ENCODE assay signal across 26 cellular contexts in genomic region chr6:118102401-118102800, GRCh38.
"Had no signal": no experiment of that assay in that cellular context is flagged by ENCODE, and none has a peak within 500 bp of the region (broad histone marks: within the 10 kb centered on the region; RNA-seq: fewer than 3 reads in every experiment).

No MANE protein-coding gene starts in this region.

- H3K4me3 ChIP-seq: left lung, lower lobe of right lung, neural progenitor cell, ovary, skin epidermis, tibial nerve, uterus had no signal

- ATAC-seq: left colon; left lung; lower lobe of right lung; naive thymus-derived CD8-positive, alpha-beta T cell; right cardiac atrium; sciatic nerve had no signal

- H3K9me3 ChIP-seq: lower lobe of right lung, ovary, tibial nerve, uterus had no signal

- H3K9ac ChIP-seq: neural progenitor cell had no signal

- H3K9me3 Mint-ChIP-seq: immature natural killer cell; nephron; stimulated activated naive CD8-positive, alpha-beta T cell treated with anti-CD3 and anti-CD28 coated beads, Interleukin-15, Interleukin-2, amounts not matched to agents 100 ng/mL and 50 ng/mL, for 24 hours; type B pancreatic cell had no signal

- H3K36me3 Mint-ChIP-seq: immature natural killer cell; naive thymus-derived CD8-positive, alpha-beta T cell; type B pancreatic cell had no signal

- H3K36me3 ChIP-seq: left lung, lower lobe of right lung, neural progenitor cell, ovary, tibial nerve, uterus had no signal

- FAIRE-seq: islet of Langerhans, kidney had no signal

- H3K4me2 ChIP-seq: neural progenitor cell had no signal

- H3K4me3 Mint-ChIP-seq: immature natural killer cell; naive thymus-derived CD8-positive, alpha-beta T cell; nephron; neural progenitor cell; stimulated activated naive CD8-positive, alpha-beta T cell treated with anti-CD3 and anti-CD28 coated beads, Interleukin-15, Interleukin-2, amounts not matched to agents 100 ng/mL and 50 ng/mL, for 24 hours; type B pancreatic cell had no signal

- H3K4me1 Mint-ChIP-seq: immature natural killer cell had no signal

- DNase-seq: hypothalamus; immature natural killer cell; kidney; left colon; left lung; lower lobe of right lung; mammary epithelial cell; mesenchymal stem cell; naive thymus-derived CD8-positive, alpha-beta T cell; ovary; right cardiac atrium; stimulated activated CD4-positive, alpha-beta T cell treated with anti-CD3 and anti-CD28 coated beads, Interleukin-12 subunit alpha, Interleukin-12 subunit beta, amount 100 ng/mL, for 4 hours; stimulated activated CD4-positive, alpha-beta T cell treated with anti-CD3 and anti-CD28 coated beads, Interleukin-15, amount 100 ng/mL, for 24 hours; stimulated activated CD4-positive, alpha-beta T cell treated with anti-CD3 and anti-CD28 coated beads, Interleukin-2, amount 100 ng/mL, for 24 hours; stimulated activated CD4-positive, alpha-beta T cell treated with anti-CD3 and anti-CD28 coated beads, Interleukin-4, amount 100 ng/mL, for 1 hour; stimulated activated naive CD4-positive, alpha-beta T cell; uterus had no signal

- H3K27ac ChIP-seq: left lung, lower lobe of right lung, neural progenitor cell, ovary, skin epidermis, uterus had no signal

- H3K27me3 ChIP-seq: left lung, neural progenitor cell, ovary, tibial nerve, uterus had no signal

- H3K27me3 Mint-ChIP-seq: progenitor cell of endocrine pancreas; stimulated activated naive CD8-positive, alpha-beta T cell treated with anti-CD3 and anti-CD28 coated beads, Interleukin-15, Interleukin-2, amounts not matched to agents 100 ng/mL and 50 ng/mL, for 24 hours; type B pancreatic cell had no signal

- H3K27ac Mint-ChIP-seq: immature natural killer cell; naive thymus-derived CD8-positive, alpha-beta T cell; neural progenitor cell; progenitor cell of endocrine pancreas; stimulated activated naive CD8-positive, alpha-beta T cell treated with anti-CD3 and anti-CD28 coated beads, Interleukin-15, Interleukin-2, amounts not matched to agents 100 ng/mL and 50 ng/mL, for 24 hours; type B pancreatic cell had no signal

- H2AFZ ChIP-seq: neural progenitor cell had no signal

- H3K4me1 ChIP-seq: left lung, lower lobe of right lung, uterus had no signal
